ENCODE assay signal across 20 cellular contexts in the genomic region with DNA sequence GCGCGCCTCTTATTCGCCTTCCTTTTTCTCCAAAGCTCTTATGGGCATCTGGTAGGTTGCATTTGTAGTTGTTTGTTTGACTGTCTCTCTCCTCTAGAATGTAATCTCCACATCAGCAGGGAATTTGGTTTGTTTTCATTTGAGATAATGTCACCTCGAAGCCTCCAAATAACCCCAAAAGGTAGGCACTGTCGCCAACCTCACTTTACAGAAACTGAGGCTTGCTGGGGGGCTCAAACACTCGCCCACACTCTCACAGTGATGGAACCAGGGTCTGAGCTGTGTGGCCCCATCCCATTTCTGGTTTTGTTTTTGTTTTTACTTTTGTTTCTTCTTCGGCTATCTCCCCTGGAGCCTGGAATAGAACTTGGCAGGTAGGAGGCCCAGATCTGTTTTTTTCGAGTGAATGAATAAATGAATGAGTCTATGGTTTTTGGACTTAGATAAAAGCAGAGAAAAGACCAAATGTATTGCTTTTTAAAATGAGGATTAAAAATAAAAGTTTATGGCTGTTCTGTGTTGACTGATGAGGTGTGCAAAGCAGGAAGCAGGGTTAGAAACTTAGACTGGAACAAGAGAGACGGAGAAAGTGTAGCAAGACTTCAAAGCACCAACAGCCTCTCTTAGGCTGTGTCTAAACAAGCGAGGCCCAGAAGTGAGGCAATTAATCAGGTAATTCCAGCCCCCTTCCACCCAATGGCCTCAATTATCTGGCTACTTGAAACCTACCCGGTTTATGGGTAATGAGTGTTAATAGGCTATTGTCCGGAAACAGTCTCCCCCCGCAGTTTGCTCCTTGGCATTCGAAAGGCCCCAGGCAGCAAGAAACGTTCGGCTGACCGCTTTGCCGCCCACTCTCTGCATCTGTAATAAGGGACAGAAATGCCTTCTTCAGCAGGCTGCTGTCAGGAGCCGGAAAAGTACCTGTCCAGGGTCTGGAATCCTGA.
"Had no signal": no experiment of that assay in that cellular context is flagged by ENCODE, and none has a peak within 500 bp of the region (broad histone marks: within the 10 kb centered on the region; RNA-seq: fewer than 3 reads in every experiment).

No MANE protein-coding gene starts in this region.

- H3K9ac ChIP-seq: parathyroid adenoma had no signal

- H3K27ac Mint-ChIP-seq: T-helper 17 cell had no signal

- H3K27me3 ChIP-seq: gastrocnemius medialis, neutrophil, thyroid gland had no signal

- H3K36me3 Mint-ChIP-seq: naive B cell had no signal

- H3K79me2 ChIP-seq: parathyroid adenoma had no signal

- H3K4me1 ChIP-seq: gastrocnemius medialis, parathyroid adenoma, thyroid gland had no signal

- H3K9me3 ChIP-seq: gastrocnemius medialis, mucosa of descending colon, neutrophil, thyroid gland had no signal

- H3K4me3 Mint-ChIP-seq: activated T-cell treated with anti-CD3 and anti-CD28 coated beads, Interleukin-2, amount 50 U/mL, for 4 hours; naive B cell; T-helper 17 cell had no signal

- H3K4me3 ChIP-seq: gastrocnemius medialis, mucosa of descending colon, thyroid gland had no signal

- H3K9me3 Mint-ChIP-seq: activated T-cell treated with anti-CD3 and anti-CD28 coated beads, Interleukin-2, amount 50 U/mL, for 4 hours; naive B cell had no signal

- DNase-seq: activated CD4-positive, alpha-beta T cell treated with anti-CD3 and anti-CD28 coated beads, Interleukin-2, amount 50 U/mL, for 1 hour; activated CD4-positive, CD25-positive, alpha-beta regulatory T cell treated with anti-CD3 and anti-CD28 coated beads, Interleukin-2, amount 50 U/mL, for 72 hours; activated CD8-positive, alpha-beta memory T cell treated with anti-CD3 and anti-CD28 coated beads, Interleukin-2, amount 50 U/mL, for 4 hours; activated effector memory CD4-positive, alpha-beta T cell treated with anti-CD3 and anti-CD28 coated beads, Interleukin-2, amount 50 U/mL, for 16 hours; activated naive CD4-positive, alpha-beta T cell treated with anti-CD3 and anti-CD28 coated beads, Interleukin-2, amount 50 U/mL, for 16 hours; activated T-cell treated with anti-CD3 and anti-CD28 coated beads, Interleukin-2, amount 50 U/mL, for 4 hours; cerebellar nuclear complex; effector CD4-positive, alpha-beta T cell; gastrocnemius medialis; kidney glomerular epithelial cell; left ventricle myocardium superior; mucosa of descending colon; naive B cell; stimulated activated CD8-positive, alpha-beta memory T cell treated with anti-CD3 and anti-CD28 coated beads, Interleukin-4, amount 100 ng/mL, for 48 hours; stimulated activated naive CD4-positive, alpha-beta T cell treated with Interleukin-2 at 50 U/mL for 16 hours; T-helper 17 cell; thyroid gland had no signal

- H3K27ac ChIP-seq: gastrocnemius medialis, neutrophil, parathyroid adenoma, thyroid gland, VCaP had no signal

- H3K4me1 Mint-ChIP-seq: naive B cell, T-helper 17 cell had no signal

- H3K36me3 ChIP-seq: gastrocnemius medialis, neutrophil, thyroid gland had no signal

- H2AFZ ChIP-seq: parathyroid adenoma had no signal
